14 cellular contexts compared by ENCODE assay signal in genomic region chr11:118705796-118706545, GRCh38. TPM values are rescaled to one million over a fixed set of nuclear protein-coding genes. Genes with fewer than 3 reads are reported as not detected.
DNase-seq lines count a peak whose midpoint lies in the region; TF ChIP-seq lines count a peak whose summit lies in the region.
"Had no signal": no experiment of that assay in that cellular context is flagged by ENCODE, and none has a peak within 500 bp of the region (broad histone marks: within the 10 kb centered on the region; RNA-seq: fewer than 3 reads in every experiment).

No MANE protein-coding gene starts in this region.

- no peak overlapping the region for H3K9ac ChIP-seq in SK-N-MC (ENCODE audit: insufficient read length)
- H3K9ac ChIP-seq: parathyroid adenoma had no signal

- H3K9me3 ChIP-seq in SK-N-MC (ENCODE audit: low read depth, low read length) = no peaks in the 10 kb centered on the region
- H3K9me3 ChIP-seq: esophagus muscularis mucosa had no signal

- peak overlapping the region; percentile 70 for H3K27ac ChIP-seq in SK-N-MC
- H3K27ac ChIP-seq: cardiac muscle cell, esophagus muscularis mucosa, parathyroid adenoma had no signal

- DNase-seq in activated naive CD4-positive, alpha-beta T cell treated with anti-CD3 and anti-CD28 coated beads, Interleukin-2, amount 50 U/mL, for 16 hours = no peak
- DNase-seq in SK-N-MC (ENCODE audit: low read depth, low spot score) (no peak), foreskin melanocyte (peak; percentile 39), superior temporal gyrus (ENCODE audit: extremely low spot score) (peak; percentile 49), progenitor cell of endocrine pancreas (ENCODE audit: low spot score, unreplicated experiment) (no peak), DMS79 treated with DMSO at 0.1 percent for 48 hours (lab: John Stamatoyannopoulos, UW) (no peak), mesenteric fat pad (ENCODE audit: low spot score) (no peak)
- DNase-seq: activated CD4-positive, alpha-beta T cell treated with anti-CD3 and anti-CD28 coated beads for 1 hour; NCI-H187 had no signal

- no peaks in the 10 kb centered on the region for H3K36me3 ChIP-seq in SK-N-MC (ENCODE audit: insufficient read depth, low read length)
- H3K36me3 ChIP-seq: cardiac muscle cell, esophagus muscularis mucosa had no signal

- H3K4me3 Mint-ChIP-seq in activated naive CD4-positive, alpha-beta T cell treated with anti-CD3 and anti-CD28 coated beads, Interleukin-2, amount 50 U/mL, for 24 hours = peak overlapping the region; percentile 70
- H3K4me3 Mint-ChIP-seq in progenitor cell of endocrine pancreas (ENCODE audit: low read depth) = no peak overlapping the region

- H3K36me3 Mint-ChIP-seq in activated naive CD4-positive, alpha-beta T cell treated with anti-CD3 and anti-CD28 coated beads, Interleukin-2, amount 50 U/mL, for 24 hours = no peaks in the 10 kb centered on the region
- no peaks in the 10 kb centered on the region for H3K36me3 Mint-ChIP-seq in progenitor cell of endocrine pancreas (ENCODE audit: insufficient read depth)

- no peaks in the 10 kb centered on the region for H3K27me3 Mint-ChIP-seq in activated naive CD4-positive, alpha-beta T cell treated with anti-CD3 and anti-CD28 coated beads, Interleukin-2, amount 50 U/mL, for 24 hours
- H3K27me3 Mint-ChIP-seq in progenitor cell of endocrine pancreas = peaks cover 3% of the 10 kb centered on the region

- H3K4me1 Mint-ChIP-seq in activated naive CD4-positive, alpha-beta T cell treated with anti-CD3 and anti-CD28 coated beads, Interleukin-2, amount 50 U/mL, for 24 hours = peaks cover 43% of the 10 kb centered on the region
- no peaks in the 10 kb centered on the region for H3K4me1 Mint-ChIP-seq in progenitor cell of endocrine pancreas (ENCODE audit: low read depth)

- no peaks in the 10 kb centered on the region for H3K9me3 Mint-ChIP-seq in activated naive CD4-positive, alpha-beta T cell treated with anti-CD3 and anti-CD28 coated beads, Interleukin-2, amount 50 U/mL, for 24 hours
- no peaks in the 10 kb centered on the region for H3K9me3 Mint-ChIP-seq in progenitor cell of endocrine pancreas (ENCODE audit: low read depth)

- no peak for TF ChIP-seq CTCF in progenitor cell of endocrine pancreas (IDR thresholded peaks at IDR 0.05; ENCODE audit: unreplicated experiment)

- H3K27ac Mint-ChIP-seq in activated naive CD4-positive, alpha-beta T cell treated with anti-CD3 and anti-CD28 coated beads, Interleukin-2, amount 50 U/mL, for 24 hours = peak overlapping the region; percentile 77
- no peak overlapping the region for H3K27ac Mint-ChIP-seq in progenitor cell of endocrine pancreas

- H3K4me3 ChIP-seq in SK-N-MC = peak overlapping the region; percentile 3
- H3K4me3 ChIP-seq: cardiac muscle cell, esophagus muscularis mucosa, lung had no signal

RNA-seq across cellular contexts. Expression of gene TREH, which starts 26.5 kb away (rescaled TPM):
- total RNA-seq in progenitor cell of endocrine pancreas (not detected in 2 replicates), mesenteric fat pad (not detected)
- total RNA-seq: cardiac muscle cell, esophagus muscularis mucosa had no signal

Comparison
In these comparisons a context has a peak if more than half of its experiments do, and no peak if none do; other contexts are left out.
1. DNase-seq: peak in foreskin melanocyte (single experiment) and superior temporal gyrus (single experiment); none in activated naive CD4-positive, alpha-beta T cell treated with anti-CD3 and anti-CD28 coated beads, Interleukin-2, amount 50 U/mL, for 16 hours (single experiment), SK-N-MC (single experiment), progenitor cell of endocrine pancreas (single experiment), DMS79 treated with DMSO at 0.1 percent for 48 hours (single experiment) and mesenteric fat pad (single experiment).